ENCODE assay signal across 8 cellular contexts in genomic region chr21:31557956-31558838, GRCh38.
DNase-seq lines count a peak whose midpoint lies in the region; ATAC-seq and TF ChIP-seq lines count a peak whose summit lies in the region.

No MANE protein-coding gene starts in this region.

- in situ Hi-C loops in mammary epithelial cell (cut with MboI; ENCODE audit: low sequenced_read_pairs in 2 of 2) = loop anchor here in 1 of 2 donors (25.0 kb wide), 1 partner anchor 196 kb away; no protein-coding TSS in a partner anchor

- H3K4me1 Mint-ChIP-seq in T-helper 17 cell = peaks cover 17% of the 10 kb centered on the region

- ATAC-seq in DND-41 (ENCODE audit: insufficient read depth, low read depth) (peak; percentile 20), HG03354 (IDR thresholded peaks at IDR 0.05; ENCODE audit: poor library complexity, severe bottlenecking, unreplicated experiment) (peak; percentile 21), T-helper 17 cell (peak; percentile 17), left lung (no peak)

- DNase-seq in DND-41 (peak; percentile 59), T-helper 17 cell (peak in 2 of 3 donors; percentile 13 to 16), mammary epithelial cell (peak; percentile 51), left lung (no peak), amniotic stem cell (lab: John Stamatoyannopoulos, UW) (no peak), posterior vena cava (ENCODE audit: low spot score) (no peak)
- peak; percentile 29 for DNase-seq in stimulated activated CD4-positive, alpha-beta T cell treated with anti-CD3 and anti-CD28 coated beads, Interleukin-4, amount 100 ng/mL, for 24 hours

- H3K27me3 Mint-ChIP-seq in T-helper 17 cell = peaks cover 15% of the 10 kb centered on the region

- H3K9me3 ChIP-seq in DND-41 (ENCODE audit: insufficient read depth, low read length, severe bottlenecking) (no peaks in the 10 kb centered on the region), T-helper 17 cell (ENCODE audit: control insufficient read depth, low read length, poor library complexity, severe bottlenecking) (no peaks in the 10 kb centered on the region), mammary epithelial cell (replicated peaks; ENCODE audit: insufficient read depth, low read length) (no peaks in the 10 kb centered on the region), left lung (no peaks in the 10 kb centered on the region)

- H3K79me2 ChIP-seq in DND-41 (ENCODE audit: insufficient read depth, low read length) (peaks cover 39% of the 10 kb centered on the region), mammary epithelial cell (ENCODE audit: insufficient read depth, low read length) (no peaks in the 10 kb centered on the region)

- peak overlapping the region; percentile 88 for H2AFZ ChIP-seq in DND-41 (ENCODE audit: low read depth, low read length)
- peak overlapping the region; percentile 92 for H2AFZ ChIP-seq in mammary epithelial cell (ENCODE audit: low read depth, low read length)

- H3K36me3 Mint-ChIP-seq in T-helper 17 cell (ENCODE audit: low read depth) = no peaks in the 10 kb centered on the region

- H4K20me1 ChIP-seq in DND-41 (ENCODE audit: insufficient read depth, low read length) (peaks cover 29% of the 10 kb centered on the region), mammary epithelial cell (ENCODE audit: insufficient read depth, low read length) (no peaks in the 10 kb centered on the region)

- H3K4me2 ChIP-seq in DND-41 (ENCODE audit: insufficient read depth, low read length) (peak overlapping the region; percentile 93), mammary epithelial cell (ENCODE audit: insufficient read depth, low read depth, low read length) (peak overlapping the region; percentile 98)

- CTCF ChIA-PET in mammary epithelial cell (lab: Charles Lee; ENCODE audit: low non-redundant PET) = no interaction called here

- H3K9ac ChIP-seq in DND-41 (ENCODE audit: low read depth, low read length) (peak overlapping the region; percentile 72), mammary epithelial cell (ENCODE audit: insufficient read depth, low read length) (no peak overlapping the region)

- H3K27ac ChIP-seq in DND-41 (ENCODE audit: low read length) = peak overlapping the region; percentile 80
- H3K27ac ChIP-seq in mammary epithelial cell (ENCODE audit: insufficient read depth, low read depth, low read length) = no peak overlapping the region
- no peak overlapping the region for H3K27ac ChIP-seq in left lung

- no peak overlapping the region for H3K27ac Mint-ChIP-seq in T-helper 17 cell

- H3K4me3 Mint-ChIP-seq in T-helper 17 cell = peak overlapping the region; percentile 87

- intact Hi-C loops in mammary epithelial cell (cut with micrococcal nuclease) (loop anchor here (2.0 to 5.0 kb wide), 3 partner anchors 191 to 341 kb away; no protein-coding TSS in a partner anchor), left lung (cut with DNase I) (no loop called here), posterior vena cava (cut with DNase I) (no loop called here)

- H3K4me3 ChIP-seq in DND-41 (ENCODE audit: low read depth in 1 of 2, low read length in 2 of 2) (peak overlapping the region; percentile 51 to 98), mammary epithelial cell (replicated peaks in 1 of 3; ENCODE audit: insufficient read depth in 1 of 3, low read depth in 2 of 3, low read length in 3 of 3) (peak overlapping the region; percentile 58 to 68 (median 64)), left lung (peak overlapping the region; percentile 42 to 52)

- no peaks in the 10 kb centered on the region for H3K27me3 ChIP-seq in DND-41 (ENCODE audit: insufficient read depth, low read length, poor library complexity)
- H3K27me3 ChIP-seq in mammary epithelial cell (ENCODE audit: insufficient read depth, low read length) = peaks cover 2% of the 10 kb centered on the region
- H3K27me3 ChIP-seq in left lung = peaks cover 23 to 68% of the 10 kb centered on the region in 2 donors

- BruUV-seq in mammary epithelial cell (replicated peaks; lab: Mats Ljungman, UMichigan) = no TSS peak

- no peak for TF ChIP-seq CTCF in DND-41 (IDR thresholded peaks at IDR 0.05; ENCODE audit: borderline replicate concordance, extremely low read depth, low read length, poor library complexity, severe bottlenecking)
- no peak for TF ChIP-seq CTCF in mammary epithelial cell (conservative IDR thresholded peaks at IDR 0.05 in 1 of 2, IDR thresholded peaks at IDR 0.05 in 1 of 2; ENCODE audit: extremely low read depth in 1 of 2, insufficient read depth in 1 of 2, low read depth in 1 of 2, low read length in 2 of 2)
- no peak for TF ChIP-seq CTCF in left lung (IDR thresholded peaks at IDR 0.05)

- WGBS in mammary epithelial cell (ENCODE audit: low coverage, missing lambda C conversion rate) = 0% methylated on average over 15 of the region's 98 CpGs

- H3K36me3 ChIP-seq in DND-41 (ENCODE audit: insufficient read depth, low read length) (no peaks in the 10 kb centered on the region; the same call in 1 of the 2 replicates), mammary epithelial cell (ENCODE audit: insufficient read depth, low read length) (no peaks in the 10 kb centered on the region), left lung (no peaks in the 10 kb centered on the region)

- H3K4me1 ChIP-seq in DND-41 (ENCODE audit: insufficient read depth, low read length) (peaks cover 46% of the 10 kb centered on the region), mammary epithelial cell (ENCODE audit: insufficient read depth, low read length) (peaks cover 27% of the 10 kb centered on the region), left lung (peaks cover 11 to 25% of the 10 kb centered on the region in 2 donors)

- dilution Hi-C loops in mammary epithelial cell (cut with HindIII; ENCODE audit: low sequenced_read_pairs) = no loop called here

Comparison
In these comparisons a context has a peak if more than half of its experiments do, and no peak if none do; other contexts are left out.
1. DNase-seq: peak in DND-41 (single experiment), T-helper 17 cell (2 of 3), mammary epithelial cell (single experiment) and stimulated activated CD4-positive, alpha-beta T cell treated with anti-CD3 and anti-CD28 coated beads, Interleukin-4, amount 100 ng/mL, for 24 hours (single experiment); none in left lung (0 of 2), amniotic stem cell (single experiment) and posterior vena cava (single experiment).
2. Peak in every context shown above with its lines, with median percentiles within 50 percentile points of each other: H3K4me3 ChIP-seq.